8 cellular contexts compared by ENCODE assay signal in genomic region chr16:78098544-78099371, GRCh38. TPM values are rescaled to one million over a fixed set of nuclear protein-coding genes. Genes with fewer than 3 reads are reported as not detected.
DNase-seq lines count a peak whose midpoint lies in the region; ATAC-seq and TF ChIP-seq lines count a peak whose summit lies in the region.

No MANE protein-coding gene starts in this region.

- peak overlapping the region; percentile 90 for H3K4me3 ChIP-seq in A673 (ENCODE audit: low read depth, low read length, poor library complexity, severe bottlenecking)
- H3K4me3 ChIP-seq in mononuclear cell (ENCODE audit: low read length) = peak overlapping the region; percentile 94

- no peaks in the 10 kb centered on the region for H3K36me3 ChIP-seq in A673 (ENCODE audit: insufficient read depth, low read length, poor library complexity, severe bottlenecking)

- H3K27me3 ChIP-seq in A673 (replicated peaks; ENCODE audit: insufficient read depth, low read depth, low read length, poor library complexity) (no peaks in the 10 kb centered on the region), mononuclear cell (ENCODE audit: insufficient read depth, low read length) (no peaks in the 10 kb centered on the region)

- H3K27me3 Mint-ChIP-seq in HFFc6 (ENCODE audit: insufficient read depth) (no peaks in the 10 kb centered on the region), MCF 10A (ENCODE audit: insufficient read depth, unreplicated experiment) (no peaks in the 10 kb centered on the region)

- H3K4me1 ChIP-seq in A673 (ENCODE audit: insufficient read depth, low read length, poor library complexity, severe bottlenecking) (peaks cover 19% of the 10 kb centered on the region), mononuclear cell (ENCODE audit: insufficient read depth, low read length) (peaks cover 15% of the 10 kb centered on the region)

- H3K4me1 Mint-ChIP-seq in HFFc6 (ENCODE audit: low read depth) (peaks cover 6% of the 10 kb centered on the region), MCF 10A (ENCODE audit: insufficient read depth, unreplicated experiment) (peaks cover 29% of the 10 kb centered on the region)

- H3K27ac Mint-ChIP-seq in HFFc6 (peak overlapping the region; percentile 82), MCF 10A (ENCODE audit: low read depth, unreplicated experiment) (peak overlapping the region; percentile 98)

- DNase-seq in A673 (ENCODE audit: low spot score) (no peak), HFFc6 (no peak), MCF 10A (ENCODE audit: unreplicated experiment) (no peak), GM19240 (ENCODE audit: insufficient read length, low spot score) (no peak), sciatic nerve (ENCODE audit: low spot score) (no peak), NCI-H526 treated with DMSO at 0.1 percent for 48 hours (lab: John Stamatoyannopoulos, UW) (no peak)

- POLR2A ChIA-PET in A673 (lab: Charles Lee; ENCODE audit: low non-redundant PET) = no interaction called here
- POLR2A ChIA-PET in MCF 10A (lab: Yijun Ruan, JAX) = interaction anchor here (0.5 to 1.2 kb wide), 6 partner anchors 9 to 1927 kb away, joined by 3 to 6 read pairs (median 3); no protein-coding TSS in a partner anchor

- TSS peak; percentile 93 for BruUV-seq in A673 (replicated peaks; lab: Mats Ljungman, UMichigan)
- BruUV-seq in MCF 10A (replicated peaks; lab: Mats Ljungman, UMichigan) = no TSS peak

- no peak for TF ChIP-seq CTCF in A673 (conservative IDR thresholded peaks at IDR 0.05; ENCODE audit: low read depth, low read length)
- TF ChIP-seq CTCF in HFFc6 (IDR thresholded peaks at IDR 0.05) = no peak
- TF ChIP-seq CTCF in MCF 10A (IDR thresholded peaks at IDR 0.05; ENCODE audit: unreplicated experiment) = no peak

- intact Hi-C loops in A673 (cut with micrococcal nuclease; ENCODE audit: unreplicated experiment) = loop anchor here (5.0 to 10.0 kb wide), 3 partner anchors 91 to 861 kb away; no protein-coding TSS in a partner anchor
- intact Hi-C loops in MCF 10A (cut with micrococcal nuclease) = loop anchor here (2.0 to 10.0 kb wide), 2 partner anchors 124 to 424 kb away; no protein-coding TSS in a partner anchor
- intact Hi-C loops in sciatic nerve (cut with DNase I) = no loop called here

- ATAC-seq in sciatic nerve (no peak), HG03521 (IDR thresholded peaks at IDR 0.05; ENCODE audit: unreplicated experiment) (no peak)

- peak overlapping the region; percentile 89 for H3K4me3 Mint-ChIP-seq in HFFc6
- peak overlapping the region; percentile 94 for H3K4me3 Mint-ChIP-seq in MCF 10A (ENCODE audit: unreplicated experiment)

- H3K9me3 ChIP-seq in A673 (ENCODE audit: low read depth, low read length, poor library complexity, severe bottlenecking) (peaks cover 4% of the 10 kb centered on the region), mononuclear cell (ENCODE audit: low read depth, low read length) (no peaks in the 10 kb centered on the region)

- no peaks in the 10 kb centered on the region for H3K36me3 Mint-ChIP-seq in HFFc6 (ENCODE audit: low read depth)
- peaks cover 10% of the 10 kb centered on the region for H3K36me3 Mint-ChIP-seq in MCF 10A (ENCODE audit: insufficient read depth, unreplicated experiment)

- CTCF ChIA-PET in A673 (lab: Charles Lee) (interaction anchor here (0.6 kb wide), 1 partner anchor 105 kb away, joined by 10 read pairs; no protein-coding TSS in a partner anchor), MCF 10A (lab: Yijun Ruan, JAX) (interaction anchor here (0.5 to 6.1 kb wide), 45 partner anchors 8 to 1674 kb away, joined by 3 to 49 read pairs (median 4); no protein-coding TSS in a partner anchor)

- peak overlapping the region; percentile 88 for H3K27ac ChIP-seq in A673 (ENCODE audit: low read depth, low read length, poor library complexity, severe bottlenecking)

- H3K9me3 Mint-ChIP-seq in HFFc6 (no peaks in the 10 kb centered on the region), MCF 10A (ENCODE audit: unreplicated experiment) (no peaks in the 10 kb centered on the region)

RNA-seq across cellular contexts. Expression of gene WWOX, which starts 0.7 kb away (rescaled TPM):
- total RNA-seq in A673 (2021) (79.9 and 82.6 TPM in 2 replicates), MCF 10A (2022) (15.5 and 18.1 TPM in 2 replicates), mononuclear cell (22.7 TPM), sciatic nerve (30.7 TPM)
- 1 to 10 TPM in 5 of 6 experiments, under 1 TPM in 1; 0.46 to 3.4 (median 1.3) TPM for total RNA-seq in HFFc6 (2021; fragmentation: NEBNext Ultra II Directional; extraction: Animal tissue kit (Norgen Biotek cat#: 25700))
